In genomic region chr10:114851336-114851735, GRCh38 we compare ENCODE assay signal across 22 cellular contexts.
"Had no signal": no experiment of that assay in that cellular context is flagged by ENCODE, and none has a peak within 500 bp of the region (broad histone marks: within the 10 kb centered on the region; RNA-seq: fewer than 3 reads in every experiment).

No MANE protein-coding gene starts in this region.

- H3K27ac Mint-ChIP-seq: dendritic cell treated with granulocyte-macrophage colony-stimulating factor and Interleukin-4, amounts not matched to agents 40 ng/mL and 50 ng/mL, for 4 days; endodermal cell; mesothelial cell of epicardium had no signal

- FAIRE-seq: endometrium, endothelial cell of umbilical vein, islet of Langerhans, keratinocyte had no signal

- DNase-seq: colonic mucosa; cortex of kidney; effector CD8-positive, alpha-beta T cell; effector memory CD8-positive, alpha-beta T cell; endodermal cell; foreskin keratinocyte; head of caudate nucleus; heart right ventricle; hippocampal formation; left cardiac atrium; left ventricle myocardium inferior; lower lobe of right lung; mesenchymal stem cell; mucosa of descending colon had no signal

- ATAC-seq: effector memory CD8-positive, alpha-beta T cell; foreskin keratinocyte; gastroesophageal sphincter; heart right ventricle; left cardiac atrium; lower lobe of right lung; mucosa of descending colon had no signal

- H3K27me3 ChIP-seq: colonic mucosa, esophagus muscularis mucosa, foreskin keratinocyte, gastroesophageal sphincter, heart right ventricle had no signal

- H3K4me3 Mint-ChIP-seq: dendritic cell treated with granulocyte-macrophage colony-stimulating factor and Interleukin-4, amounts not matched to agents 40 ng/mL and 50 ng/mL, for 4 days; effector memory CD8-positive, alpha-beta T cell; endodermal cell; mesothelial cell of epicardium had no signal

- H3K27ac ChIP-seq: colonic mucosa, esophagus muscularis mucosa, foreskin keratinocyte, gastroesophageal sphincter, heart right ventricle, left ventricle myocardium inferior, lower lobe of right lung had no signal

- H3K9me3 Mint-ChIP-seq: effector memory CD8-positive, alpha-beta T cell had no signal

- H3K4me1 ChIP-seq: colonic mucosa, lower lobe of right lung had no signal

- H3K9me3 ChIP-seq: colonic mucosa, esophagus muscularis mucosa, gastroesophageal sphincter, heart right ventricle, left ventricle myocardium inferior, lower lobe of right lung, mucosa of descending colon had no signal

- H3K27me3 Mint-ChIP-seq: dendritic cell treated with granulocyte-macrophage colony-stimulating factor and Interleukin-4, amounts not matched to agents 40 ng/mL and 50 ng/mL, for 4 days; effector memory CD8-positive, alpha-beta T cell had no signal

- H3K4me1 Mint-ChIP-seq: endodermal cell had no signal

- H3K4me3 ChIP-seq: colonic mucosa, esophagus muscularis mucosa, gastroesophageal sphincter, heart right ventricle, left ventricle myocardium inferior, lower lobe of right lung, mucosa of descending colon had no signal
